8 cellular contexts compared by ENCODE assay signal in genomic region chr3:28241221-28242160, GRCh38.
DNase-seq lines count a peak whose midpoint lies in the region; ATAC-seq lines count a peak whose summit lies in the region.

TSS of gene CMC1 (plus strand) at chr3:28241619. CDS start at chr3:28241794, 175 bp downstream.

- ATAC-seq in GM19023 (IDR thresholded peaks at IDR 0.05; ENCODE audit: unreplicated experiment) (peak; percentile 97), HG03280 (IDR thresholded peaks at IDR 0.05; ENCODE audit: unreplicated experiment) (peak; percentile 99)

- DNase-seq in AG08396 (ENCODE audit: low spot score) = peak; percentile 98
- peak; percentile 84 for DNase-seq in NCI-H345 treated with DMSO at 0.1 percent for 48 hours (lab: John Stamatoyannopoulos, UW; ENCODE audit: unreplicated experiment)
- DNase-seq in activated CD4-positive, CD25-positive, alpha-beta regulatory T cell (lab: John Stamatoyannopoulos, UW) = peak; percentile 60 to 88 (median 72)
- peak; percentile 83 for DNase-seq in central memory CD4-positive, alpha-beta T cell
- DNase-seq in inferior parietal cortex (ENCODE audit: extremely low spot score) = peak; percentile 97
- peak; percentile 92 to 98 for DNase-seq in stimulated activated CD4-positive, alpha-beta T cell treated with anti-CD3 and anti-CD28 coated beads, Interleukin-12 subunit alpha, Interleukin-12 subunit beta, amount 100 ng/mL, for 24 hours (ENCODE audit: low read depth in 2 of 2)

Comparison
In these comparisons a context has a peak if more than half of its experiments do, and no peak if none do; other contexts are left out.
1. Peak in every context shown above with its lines: DNase-seq and ATAC-seq.